ENCODE assay signal across 9 cellular contexts in genomic region chr6:137224890-137225198, GRCh38.
DNase-seq lines count a peak whose midpoint lies in the region; ATAC-seq lines count a peak whose summit lies in the region.
"Had no signal": no experiment of that assay in that cellular context is flagged by ENCODE, and none has a peak within 500 bp of the region (broad histone marks: within the 10 kb centered on the region; RNA-seq: fewer than 3 reads in every experiment).

No MANE protein-coding gene starts in this region.

- peak; percentile 59 for ATAC-seq in GM21576 (IDR thresholded peaks at IDR 0.05; ENCODE audit: unreplicated experiment)

- peak; percentile 80 for DNase-seq in GDM1 (lab: John Stamatoyannopoulos, UW)
- DNase-seq in NAMALWA (ENCODE audit: low spot score): peak; percentile 64
- peak; percentile 7 to 35 for DNase-seq in hippocampal formation (lab: John Stamatoyannopoulos, UW)
- no peak for DNase-seq in stimulated activated CD4-positive, alpha-beta T cell treated with anti-CD3 and anti-CD28 coated beads, Interleukin-2, amount 100 ng/mL, for 24 hours
- no peak for DNase-seq in glomerular visceral epithelial cell (ENCODE audit: extremely low spot score)
- DNase-seq in NCI-H1092 (lab: John Stamatoyannopoulos, UW): no peak
- DNase-seq in dedifferentiated amniotic fluid mesenchymal stem cell (ENCODE audit: extremely low spot score): no peak
- DNase-seq: NCI-H2081 had no signal

Comparison
In these comparisons a context has a peak if more than half of its experiments do, and no peak if none do; other contexts are left out.
1. DNase-seq: peak in GDM1 (single experiment), NAMALWA (single experiment) and hippocampal formation (2 of 2); none in stimulated activated CD4-positive, alpha-beta T cell treated with anti-CD3 and anti-CD28 coated beads, Interleukin-2, amount 100 ng/mL, for 24 hours (0 of 2), glomerular visceral epithelial cell (single experiment), NCI-H1092 (single experiment) and dedifferentiated amniotic fluid mesenchymal stem cell (single experiment).